In the genomic region with DNA sequence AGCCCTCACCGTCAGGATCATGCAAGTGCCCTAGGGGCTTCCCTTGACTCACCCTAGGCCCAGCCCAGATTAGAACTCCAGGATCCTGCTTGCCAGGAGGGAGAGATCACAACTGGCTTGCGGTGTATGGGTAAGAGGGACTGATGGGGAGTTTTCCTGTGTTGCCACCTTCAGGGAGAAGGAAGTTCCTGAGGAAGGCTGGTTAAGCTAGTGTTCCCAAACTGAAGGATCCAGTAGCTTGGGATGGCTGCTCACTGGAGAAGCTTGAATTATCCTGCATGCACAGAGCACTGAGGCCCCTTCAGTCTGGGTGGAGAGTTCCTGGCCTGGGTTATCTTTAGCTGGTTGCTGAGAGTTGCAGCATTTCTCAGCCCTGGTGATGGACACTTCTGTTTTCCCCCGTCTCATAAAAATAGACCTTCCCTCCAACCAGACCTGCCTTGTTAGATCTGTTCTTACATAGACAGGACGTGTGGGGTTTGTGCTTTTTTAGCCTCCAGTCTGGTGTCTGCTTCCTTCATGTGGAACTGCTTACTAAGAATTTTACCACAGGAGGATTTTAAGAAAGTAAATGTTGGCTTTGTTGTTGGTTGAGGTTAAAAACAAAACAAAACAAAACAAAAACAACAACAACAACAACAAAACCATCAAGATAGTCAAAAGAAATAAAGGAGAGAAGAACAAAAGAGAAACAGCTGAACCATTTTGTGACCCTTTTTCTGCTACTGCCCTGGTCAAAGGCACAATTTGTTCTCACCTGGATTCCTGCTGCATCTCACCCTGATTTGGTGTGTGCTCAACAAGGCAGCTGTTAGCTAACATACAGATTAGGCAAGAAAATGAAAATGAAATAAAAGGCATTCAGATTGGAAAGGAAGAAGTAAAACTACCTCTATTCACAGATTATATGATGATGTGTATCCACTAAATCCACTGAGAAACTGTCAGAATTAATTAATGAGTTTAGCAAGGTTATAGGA, we compare ENCODE assay signal across 11 cellular contexts. TPM values are rescaled to one million over a fixed set of nuclear protein-coding genes. Genes with fewer than 3 reads are reported as not detected.
DNase-seq lines count a peak whose midpoint lies in the region; ATAC-seq and TF ChIP-seq lines count a peak whose summit lies in the region.
"Had no signal": no experiment of that assay in that cellular context is flagged by ENCODE, and none has a peak within 500 bp of the region (broad histone marks: within the 10 kb centered on the region; RNA-seq: fewer than 3 reads in every experiment).

No MANE protein-coding gene starts in this region.

- H3K4me2 ChIP-seq in PC-3 (ENCODE audit: low read length) = no peak overlapping the region

- peaks cover 5% of the 10 kb centered on the region for H3K36me3 Mint-ChIP-seq in Caco-2 (ENCODE audit: insufficient read depth, unreplicated experiment)

- no peak overlapping the region for H3K27ac Mint-ChIP-seq in Caco-2 (ENCODE audit: unreplicated experiment)

- POLR2A ChIA-PET in Caco-2 (lab: Charles Lee) = no interaction called here
- POLR2A ChIA-PET in PC-3 (lab: Charles Lee; ENCODE audit: unreplicated experiment) = no interaction called here

- H3K4me3 ChIP-seq in mesodermal cell (ENCODE audit: extremely low read depth, insufficient read depth, low read length, poor library complexity, severe bottlenecking) (no peak overlapping the region), Caco-2 (ENCODE audit: low read depth, low read length) (no peak overlapping the region), PC-3 (ENCODE audit: low read length) (no peak overlapping the region)
- H3K4me3 ChIP-seq: sigmoid colon had no signal

- no peak overlapping the region for H3K9ac ChIP-seq in PC-3 (ENCODE audit: low read length)

- CTCF ChIA-PET in Caco-2 (lab: Charles Lee) (interaction anchor here (1.2 kb wide), 1 partner anchor 67 kb away, joined by 5 read pairs; no protein-coding TSS in a partner anchor), PC-3 (lab: Charles Lee) (no interaction called here)

- no peak for TF ChIP-seq CTCF in Caco-2 (IDR thresholded peaks at IDR 0.05; ENCODE audit: insufficient read depth in 1 of 2, low read depth in 1 of 2, low read length in 1 of 2, severe bottlenecking in 1 of 2, unreplicated experiment in 1 of 2)
- no peak for TF ChIP-seq CTCF in PC-3 (conservative IDR thresholded peaks at IDR 0.05; ENCODE audit: low read depth, low read length)

- H3K27me3 ChIP-seq in Caco-2 (replicated peaks; ENCODE audit: control insufficient read depth, insufficient read depth, low read length) (no peaks in the 10 kb centered on the region), PC-3 (ENCODE audit: low read length) (peaks cover 57% of the 10 kb centered on the region)

- WGBS in mesodermal cell (ENCODE audit: insufficient coverage in 2 of 2), 2 experiments = 100% methylated on average over 1 to 2 of the region's 4 CpGs

- H2AFZ ChIP-seq in PC-3 (ENCODE audit: low read length) = no peak overlapping the region

- H3K4me1 Mint-ChIP-seq in Caco-2 (ENCODE audit: low read depth, unreplicated experiment) = no peaks in the 10 kb centered on the region

- no peaks in the 10 kb centered on the region for H3K4me1 ChIP-seq in mesodermal cell (ENCODE audit: control insufficient read depth, insufficient read depth, low read length, poor library complexity, severe bottlenecking)
- no peaks in the 10 kb centered on the region for H3K4me1 ChIP-seq in Caco-2
- H3K4me1 ChIP-seq in PC-3 (ENCODE audit: insufficient read depth, low read length) = no peaks in the 10 kb centered on the region
- H3K4me1 ChIP-seq: sigmoid colon had no signal

- peak; percentile 85 for DNase-seq in SKM-1 (lab: John Stamatoyannopoulos, UW; ENCODE audit: unreplicated experiment)
- DNase-seq in SK-N-DZ (ENCODE audit: low spot score) = no peak
- DNase-seq in Caco-2 = no peak
- no peak for DNase-seq in NK-92 treated with Interleukin-12 subunit alpha and Interleukin-12 subunit beta, amount 100 ng/mL, for 24 hours (lab: John Stamatoyannopoulos, UW)
- no peak for DNase-seq in PC-3
- DNase-seq: activated CD4-positive, alpha-beta T cell treated with anti-CD3 and anti-CD28 coated beads, Interleukin-2, amount 50 U/mL, for 48 hours; sigmoid colon had no signal

- H3K27ac ChIP-seq in mesodermal cell (ENCODE audit: low read depth, low read length, severe bottlenecking) = peak overlapping the region; percentile 64
- H3K27ac ChIP-seq in PC-3 (ENCODE audit: low read length) = no peak overlapping the region
- H3K27ac ChIP-seq: sigmoid colon had no signal

- H3F3A ChIP-seq in PC-3 (ENCODE audit: low read length, unreplicated experiment) = no peaks in the 10 kb centered on the region

- BruUV-seq in Caco-2 (replicated peaks; lab: Mats Ljungman, UMichigan) (no TSS peak), PC-3 (replicated peaks; lab: Mats Ljungman, UMichigan) (no TSS peak)

- no peaks in the 10 kb centered on the region for H4K20me1 ChIP-seq in PC-3 (ENCODE audit: low read length)

- H3K9me3 Mint-ChIP-seq in Caco-2 (ENCODE audit: unreplicated experiment) = no peaks in the 10 kb centered on the region

- H3K27me3 Mint-ChIP-seq in Caco-2 (ENCODE audit: insufficient read depth, unreplicated experiment) = peaks cover 22% of the 10 kb centered on the region

- H3K4me3 Mint-ChIP-seq in Caco-2 (ENCODE audit: unreplicated experiment) = no peak overlapping the region

- H3K36me3 ChIP-seq in mesodermal cell (ENCODE audit: control insufficient read depth, insufficient read depth, low read length) = no peaks in the 10 kb centered on the region
- H3K36me3 ChIP-seq in Caco-2 (ENCODE audit: control insufficient read depth, insufficient read depth, low read length) = no peaks in the 10 kb centered on the region
- no peaks in the 10 kb centered on the region for H3K36me3 ChIP-seq in PC-3 (ENCODE audit: low read depth, low read length)
- H3K36me3 ChIP-seq: sigmoid colon had no signal

- no peaks in the 10 kb centered on the region for H3K9me2 ChIP-seq in PC-3 (replicated peaks; ENCODE audit: low read length)

- H3K9me3 ChIP-seq in mesodermal cell (ENCODE audit: control insufficient read depth, low read length) = no peaks in the 10 kb centered on the region
- no peaks in the 10 kb centered on the region for H3K9me3 ChIP-seq in Caco-2
- H3K9me3 ChIP-seq in PC-3 (ENCODE audit: low read length) = 0 out of 2 replicates have a peak, but pooled peaks cover 3% of the 10 kb centered on the region
- H3K9me3 ChIP-seq: sigmoid colon had no signal

- ATAC-seq in GM18505 (IDR thresholded peaks at IDR 0.05; ENCODE audit: unreplicated experiment) = peak; percentile 36
- ATAC-seq in HG02623 (IDR thresholded peaks at IDR 0.05; ENCODE audit: unreplicated experiment) = peak; percentile 34
- no peak for ATAC-seq in PC-3

- intact Hi-C loops in Caco-2 (cut with micrococcal nuclease; ENCODE audit: unreplicated experiment) = no loop called here
- intact Hi-C loops in PC-3 (cut with micrococcal nuclease) = no loop called here

- no peaks in the 10 kb centered on the region for H3K79me2 ChIP-seq in PC-3 (ENCODE audit: low read length)

- no peak for TF ChIP-seq POLR2A in GM18505 (IDR thresholded peaks at IDR 0.05; ENCODE audit: borderline replicate concordance, extremely low read depth, insufficient read depth, insufficient read length)

RNA-seq across cellular contexts. Expression of gene XIRP1, which starts 28.4 kb away (rescaled TPM):
- polyA plus RNA-seq in mesodermal cell (2013, experiment 1 of 2) = 3.6 TPM
- 3.4 TPM for polyA plus RNA-seq in mesodermal cell (2013, experiment 2 of 2)
- not detected in 2 replicates for polyA plus RNA-seq in SK-N-DZ (2014; cell fraction: cytosol; rRNA removed)
- not detected in 2 replicates for polyA plus RNA-seq in SK-N-DZ (2014; cell fraction: nucleus; rRNA removed)
- total RNA-seq in Caco-2 (2022) (0.14 TPM in 1 of 2 replicates, not detected in the other), PC-3 (2014; rRNA removed) (not detected in 2 replicates)
- total RNA-seq: NCI-H460 had no signal

RNA-seq across cellular contexts. Expression of gene CX3CR1, which starts 59.0 kb away (rescaled TPM):
- polyA plus RNA-seq in mesodermal cell (2013, experiment 1 of 2) = 0.59 TPM
- 0.46 TPM for polyA plus RNA-seq in mesodermal cell (2013, experiment 2 of 2)
- polyA plus RNA-seq in SK-N-DZ (2014; cell fraction: cytosol; rRNA removed) = not detected in 2 replicates
- not detected in 2 replicates for polyA plus RNA-seq in SK-N-DZ (2014; cell fraction: nucleus; rRNA removed)
- total RNA-seq in Caco-2 (2022) (0.61 TPM in 1 of 2 replicates, not detected in the other), PC-3 (2014; rRNA removed) (not detected in 2 replicates)
- total RNA-seq: NCI-H460 had no signal
